8 cellular contexts compared by ENCODE assay signal in genomic region chr21:45152265-45152746, GRCh38.
DNase-seq lines count a peak whose midpoint lies in the region; ATAC-seq and TF ChIP-seq lines count a peak whose summit lies in the region.

No MANE protein-coding gene starts in this region.

- ATAC-seq in GM18907 (IDR thresholded peaks at IDR 0.05; ENCODE audit: unreplicated experiment) (no peak), omental fat pad (ENCODE audit: low FRiP score) (no peak)

- DNase-seq in GM12864 (ENCODE audit: low read depth) (peak; percentile 10), SHP77 treated with DMSO at 0.1 percent for 48 hours (lab: John Stamatoyannopoulos, UW) (peak; percentile 27), inferior parietal cortex (ENCODE audit: extremely low spot score) (peak; percentile 42), omental fat pad (ENCODE audit: low spot score) (no peak), NCI-H1092 (lab: John Stamatoyannopoulos, UW) (no peak)
- DNase-seq in activated gamma-delta T cell treated with anti-CD3 and anti-CD28 coated beads, Interleukin-2, amount 50 U/mL, for 16 hours (ENCODE audit: low read depth), result peak; percentile 61
- DNase-seq in stimulated activated CD4-positive, alpha-beta T cell treated with anti-CD3 and anti-CD28 coated beads, Interleukin-4, amount 100 ng/mL, for 4 hours, result peak; percentile 54 to 71

- TF ChIP-seq CTCF in GM12864 (IDR thresholded peaks at IDR 0.05; ENCODE audit: low read depth, low read length, missing control alignments) (peak; percentile 69), omental fat pad (IDR thresholded peaks at IDR 0.05) (no peak)

- H3K4me3 ChIP-seq in GM12864 (ENCODE audit: low read depth, low read length), result no peak overlapping the region; the same call in 1 of the 2 replicates

Comparison
In these comparisons a context has a peak if more than half of its experiments do, and no peak if none do; other contexts are left out.
1. DNase-seq: peak in GM12864 (single experiment), SHP77 treated with DMSO at 0.1 percent for 48 hours (single experiment), activated gamma-delta T cell treated with anti-CD3 and anti-CD28 coated beads, Interleukin-2, amount 50 U/mL, for 16 hours (single experiment), inferior parietal cortex (single experiment) and stimulated activated CD4-positive, alpha-beta T cell treated with anti-CD3 and anti-CD28 coated beads, Interleukin-4, amount 100 ng/mL, for 4 hours (2 of 2); none in omental fat pad (single experiment) and NCI-H1092 (single experiment).